In the genomic region with DNA sequence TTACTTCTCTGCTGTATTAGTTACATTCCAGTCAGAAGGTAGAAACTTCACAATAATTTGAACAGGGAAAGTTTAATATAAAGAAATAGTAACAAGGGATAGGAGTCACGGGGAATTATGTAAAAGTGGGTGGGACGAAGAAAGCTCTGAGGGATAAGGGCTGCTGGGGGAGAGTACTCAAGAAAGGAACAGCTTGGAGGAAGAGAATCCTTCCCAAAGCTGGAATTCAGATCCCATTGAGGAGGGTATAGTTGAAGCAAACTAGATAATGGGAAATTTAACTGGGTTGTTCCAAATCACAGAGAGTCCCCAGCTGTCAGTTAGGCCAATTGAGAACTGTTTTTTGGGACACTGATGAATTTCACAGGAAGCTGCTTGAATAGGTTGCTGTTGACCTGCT, we compare ENCODE assay signal across 10 cellular contexts. TPM values are rescaled to one million over a fixed set of nuclear protein-coding genes. Genes with fewer than 3 reads are reported as not detected.
"Had no signal": no experiment of that assay in that cellular context is flagged by ENCODE, and none has a peak within 500 bp of the region (broad histone marks: within the 10 kb centered on the region; RNA-seq: fewer than 3 reads in every experiment).

No MANE protein-coding gene starts in this region.

- H3K27ac Mint-ChIP-seq: activated naive CD8-positive, alpha-beta T cell treated with anti-CD3 and anti-CD28 coated beads for 36 hours; activated T-helper 1 cell treated with anti-CD3 and anti-CD28 coated beads, Interleukin-12 subunit alpha, Interleukin-12 subunit beta, Interleukin-2, Interleukin-4 antibody, amounts not matched to agents 30 ng/mL and 10 ng/mL and 1 ng/mL, durations not matched to agents 14 hours and 24 hours and 36 hours had no signal

- H3K27me3 Mint-ChIP-seq: activated naive CD8-positive, alpha-beta T cell treated with anti-CD3 and anti-CD28 coated beads for 36 hours; naive B cell had no signal

- H3K36me3 Mint-ChIP-seq: activated naive CD8-positive, alpha-beta T cell treated with anti-CD3 and anti-CD28 coated beads for 36 hours; naive B cell had no signal

- H3K4me3 Mint-ChIP-seq: activated naive CD8-positive, alpha-beta T cell treated with anti-CD3 and anti-CD28 coated beads for 36 hours; activated T-helper 1 cell treated with anti-CD3 and anti-CD28 coated beads, Interleukin-12 subunit alpha, Interleukin-12 subunit beta, Interleukin-2, Interleukin-4 antibody, amounts not matched to agents 30 ng/mL and 10 ng/mL and 1 ng/mL, durations not matched to agents 14 hours and 24 hours and 36 hours; naive B cell had no signal

- ATAC-seq: activated CD4-positive, CD25-positive, alpha-beta regulatory T cell treated with anti-CD3 and anti-CD28 coated beads, Interleukin-2, amount 50 U/mL, for 24 hours had no signal

- H3K9me3 Mint-ChIP-seq: activated naive CD8-positive, alpha-beta T cell treated with anti-CD3 and anti-CD28 coated beads for 36 hours; activated T-helper 1 cell treated with anti-CD3 and anti-CD28 coated beads, Interleukin-12 subunit alpha, Interleukin-12 subunit beta, Interleukin-2, Interleukin-4 antibody, amounts not matched to agents 30 ng/mL and 10 ng/mL and 1 ng/mL, durations not matched to agents 14 hours and 24 hours and 36 hours had no signal

- H3K4me1 Mint-ChIP-seq: activated naive CD8-positive, alpha-beta T cell treated with anti-CD3 and anti-CD28 coated beads for 36 hours had no signal

- DNase-seq: activated naive CD8-positive, alpha-beta T cell treated with anti-CD3 and anti-CD28 coated beads for 36 hours; naive B cell; ovary; stimulated activated CD4-positive, alpha-beta T cell treated with anti-CD3 and anti-CD28 coated beads, Interleukin-12 subunit alpha, Interleukin-12 subunit beta, amount 100 ng/mL, for 4 hours; stimulated activated CD4-positive, alpha-beta T cell treated with anti-CD3 and anti-CD28 coated beads, Interleukin-2, amount 100 ng/mL, for 24 hours; stomach; T-helper 9 cell had no signal

RNA-seq across cellular contexts. Expression of a gene that starts 53.2 kb away (rescaled TPM):
- total RNA-seq: activated T-helper 1 cell treated with anti-CD3 and anti-CD28 coated beads, Interleukin-12 subunit alpha, Interleukin-12 subunit beta, Interleukin-2, Interleukin-4 antibody, amounts not matched to agents 30 ng/mL and 10 ng/mL and 1 ng/mL, durations not matched to agents 14 hours and 24 hours and 36 hours; dermis microvascular lymphatic vessel endothelial cell had no signal
